20 cellular contexts compared by ENCODE assay signal in the genomic region with DNA sequence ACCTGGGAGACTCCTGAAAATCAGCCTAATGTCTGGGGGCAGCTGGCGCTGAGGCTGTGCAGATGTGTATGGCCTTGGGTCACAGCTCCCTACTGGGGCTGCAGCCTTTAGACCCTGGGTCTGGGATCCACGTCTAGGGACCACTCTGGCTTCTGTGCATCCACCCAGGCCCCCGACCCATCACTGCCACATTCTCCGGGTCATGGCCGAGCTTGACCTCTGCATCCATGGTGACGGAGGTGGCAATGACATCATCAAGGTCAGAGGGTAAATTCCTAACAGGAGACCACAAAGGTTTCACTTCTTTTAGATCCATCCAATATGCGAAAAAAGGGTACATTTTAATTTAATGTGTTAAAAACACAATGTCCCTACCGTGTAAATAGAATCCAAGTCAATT.
"Had no signal": no experiment of that assay in that cellular context is flagged by ENCODE, and none has a peak within 500 bp of the region (broad histone marks: within the 10 kb centered on the region; RNA-seq: fewer than 3 reads in every experiment).

No MANE protein-coding gene starts in this region.

- H3K9me3 ChIP-seq: heart left ventricle, mucosa of descending colon, psoas muscle, tibial artery, vagina had no signal

- FAIRE-seq: frontal cortex had no signal

- H3K27me3 ChIP-seq: vagina had no signal

- H3K27ac ChIP-seq: brain microvascular endothelial cell, heart left ventricle, psoas muscle, tibial artery, vagina had no signal

- H3K4me1 Mint-ChIP-seq: activated CD8-positive, alpha-beta memory T cell treated with anti-CD3 and anti-CD28 coated beads, Interleukin-2, amount 10 ng/mL, durations not matched to agents 7 days and 5 days had no signal

- ATAC-seq: activated CD8-positive, alpha-beta memory T cell treated with anti-CD3 and anti-CD28 coated beads, Interleukin-2, amount 10 ng/mL, durations not matched to agents 7 days and 5 days; effector memory CD8-positive, alpha-beta T cell; heart left ventricle; mucosa of descending colon; naive thymus-derived CD8-positive, alpha-beta T cell; psoas muscle; SK-N-SH treated with all-trans-retinoic acid at 6 μM for 48 hours; stimulated activated naive B cell treated with anti-CD40 and anti-IgM and Interleukin-4, amounts not matched to agents 10 μg/mL and 1 μg/mL and 100 μg/mL, for 72 hours had no signal

- H3K27ac Mint-ChIP-seq: activated CD8-positive, alpha-beta memory T cell treated with anti-CD3 and anti-CD28 coated beads, Interleukin-2, amount 10 ng/mL, durations not matched to agents 7 days and 5 days; activated naive CD8-positive, alpha-beta T cell; effector memory CD8-positive, alpha-beta T cell; stimulated activated naive B cell treated with anti-CD40 and anti-IgM and Interleukin-4, amounts not matched to agents 10 μg/mL and 1 μg/mL and 100 μg/mL, for 72 hours had no signal

- H3K4me3 Mint-ChIP-seq: activated CD8-positive, alpha-beta memory T cell treated with anti-CD3 and anti-CD28 coated beads, Interleukin-2, amount 10 ng/mL, durations not matched to agents 7 days and 5 days; activated naive CD8-positive, alpha-beta T cell; effector memory CD8-positive, alpha-beta T cell; naive thymus-derived CD8-positive, alpha-beta T cell; stimulated activated naive B cell treated with anti-CD40 and anti-IgM and Interleukin-4, amounts not matched to agents 10 μg/mL and 1 μg/mL and 100 μg/mL, for 72 hours had no signal

- DNase-seq: activated CD4-positive, alpha-beta T cell treated with anti-CD3 and anti-CD28 coated beads, Interleukin-2, amount 50 U/mL, for 48 hours; activated CD8-positive, alpha-beta memory T cell treated with anti-CD3 and anti-CD28 coated beads, Interleukin-2, amount 10 ng/mL, durations not matched to agents 7 days and 5 days; activated gamma-delta T cell treated with Interleukin-2 at 50 U/mL for 16 hours; activated T-cell treated with anti-CD3 and anti-CD28 coated beads, Interleukin-2, amount 50 U/mL, for 48 hours; brain microvascular endothelial cell; dermis blood vessel endothelial cell; effector memory CD8-positive, alpha-beta T cell; mammary epithelial cell; mucosa of descending colon; occipital lobe; stimulated activated CD4-positive, alpha-beta T cell treated with anti-CD3 and anti-CD28 coated beads, Interleukin-12 subunit alpha, Interleukin-12 subunit beta, amount 100 ng/mL, for 4 hours; stimulated activated naive B cell treated with anti-CD40 and anti-IgM and Interleukin-4, amounts not matched to agents 10 μg/mL and 1 μg/mL and 100 μg/mL, for 72 hours had no signal

- H3K27me3 Mint-ChIP-seq: activated naive CD8-positive, alpha-beta T cell had no signal

- H3K36me3 Mint-ChIP-seq: activated CD8-positive, alpha-beta memory T cell treated with anti-CD3 and anti-CD28 coated beads, Interleukin-2, amount 10 ng/mL, durations not matched to agents 7 days and 5 days; activated naive CD8-positive, alpha-beta T cell; naive thymus-derived CD8-positive, alpha-beta T cell; stimulated activated naive B cell treated with anti-CD40 and anti-IgM and Interleukin-4, amounts not matched to agents 10 μg/mL and 1 μg/mL and 100 μg/mL, for 72 hours had no signal

- H3K36me3 ChIP-seq: brain microvascular endothelial cell, heart left ventricle, tibial artery, vagina had no signal

- H3K9me3 Mint-ChIP-seq: effector memory CD8-positive, alpha-beta T cell; naive thymus-derived CD8-positive, alpha-beta T cell; stimulated activated naive B cell treated with anti-CD40 and anti-IgM and Interleukin-4, amounts not matched to agents 10 μg/mL and 1 μg/mL and 100 μg/mL, for 72 hours had no signal

- H3K4me3 ChIP-seq: heart left ventricle, mucosa of descending colon, psoas muscle, tibial artery, vagina had no signal

- H3K4me1 ChIP-seq: tibial artery, vagina had no signal
